7 cellular contexts compared by ENCODE assay signal in the genomic region with DNA sequence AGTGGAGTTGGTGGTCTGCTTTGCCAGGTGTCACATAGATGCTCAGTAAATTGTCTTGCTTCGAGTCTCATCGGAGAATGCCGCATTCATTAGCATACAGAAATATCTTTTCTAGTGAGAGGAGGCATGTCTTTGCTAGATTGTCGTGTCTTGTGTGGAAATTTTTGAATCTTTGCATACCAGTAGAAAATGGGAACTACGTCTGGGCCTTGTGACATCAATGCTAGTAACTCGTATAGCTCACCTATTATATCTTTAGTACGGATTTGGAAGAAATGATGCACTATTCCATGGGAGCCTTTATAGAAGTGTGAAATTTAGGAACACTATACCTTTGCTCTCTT. TPM values are rescaled to one million over a fixed set of nuclear protein-coding genes. Genes with fewer than 3 reads are reported as not detected.
A peak's percentile ranks its signal among the peaks of the same experiment; 100 is the strongest.
DNase-seq lines count a peak whose midpoint lies in the region; ATAC-seq and TF ChIP-seq lines count a peak whose summit lies in the region.

No MANE protein-coding gene starts in this region.

- H3K9me3 ChIP-seq in naive thymus-derived CD4-positive, alpha-beta T cell (ENCODE audit: control insufficient read depth in 2 of 3, low read length in 3 of 3) = no peaks in the 10 kb centered on the region

- H3K4me3 ChIP-seq in coronary artery = peak overlapping the region; percentile 92
- H3K4me3 ChIP-seq in naive thymus-derived CD4-positive, alpha-beta T cell (ENCODE audit: low read length) = peak overlapping the region; percentile 81

- CTCF ChIA-PET in naive thymus-derived CD4-positive, alpha-beta T cell (lab: Charles Lee) = no interaction called here

- POLR2A ChIA-PET in naive thymus-derived CD4-positive, alpha-beta T cell (lab: Charles Lee) = interaction anchor here (4.3 kb wide), 1 partner anchor 62 kb away, joined by 16 read pairs; no protein-coding TSS in a partner anchor

- H3K9me3 Mint-ChIP-seq in HFFc6 = no peaks in the 10 kb centered on the region
- peaks cover 0 to 3% (median 0%) of the 10 kb centered on the region in 11 donors for H3K9me3 Mint-ChIP-seq in naive thymus-derived CD4-positive, alpha-beta T cell

- peak overlapping the region; percentile 89 for H3K27ac Mint-ChIP-seq in HFFc6
- peak overlapping the region; percentile 88 to 97 (median 94) for H3K27ac Mint-ChIP-seq in naive thymus-derived CD4-positive, alpha-beta T cell

- peak overlapping the region; percentile 82 to 91 for H3K27ac ChIP-seq in coronary artery
- H3K27ac ChIP-seq in naive thymus-derived CD4-positive, alpha-beta T cell (ENCODE audit: low read depth, low read length) = peak overlapping the region; percentile 90

- peak; percentile 24 for ATAC-seq in GM18519 (IDR thresholded peaks at IDR 0.05; ENCODE audit: low FRiP score, unreplicated experiment)
- no peak for ATAC-seq in naive thymus-derived CD4-positive, alpha-beta T cell

- TF ChIP-seq CTCF in HFFc6 (IDR thresholded peaks at IDR 0.05) = no peak
- no peak for TF ChIP-seq CTCF in coronary artery (IDR thresholded peaks at IDR 0.05)

- peaks cover 17 to 19% of the 10 kb centered on the region in 2 donors for H3K4me1 ChIP-seq in naive thymus-derived CD4-positive, alpha-beta T cell (ENCODE audit: control insufficient read depth in 2 of 2, insufficient read depth in 2 of 2, low read length in 2 of 2)

- peaks cover 21% of the 10 kb centered on the region for H3K36me3 Mint-ChIP-seq in HFFc6 (ENCODE audit: low read depth)
- H3K36me3 Mint-ChIP-seq in naive thymus-derived CD4-positive, alpha-beta T cell = peaks cover 0 to 23% (median 12%) of the 10 kb centered on the region in 5 donors

- peak overlapping the region; percentile 93 for H3K4me3 Mint-ChIP-seq in HFFc6
- peak overlapping the region; percentile 83 to 99 (median 92) for H3K4me3 Mint-ChIP-seq in naive thymus-derived CD4-positive, alpha-beta T cell

- H3K27me3 Mint-ChIP-seq in HFFc6 (ENCODE audit: insufficient read depth) = no peaks in the 10 kb centered on the region; the same call in 1 of the 2 replicates
- H3K27me3 Mint-ChIP-seq in naive thymus-derived CD4-positive, alpha-beta T cell = peaks cover 0 to 3% (median 0%) of the 10 kb centered on the region in 5 donors

- peaks cover 0 to 37% (median 0%) of the 10 kb centered on the region in 3 experiments for H3K36me3 ChIP-seq in naive thymus-derived CD4-positive, alpha-beta T cell (ENCODE audit: control insufficient read depth in 2 of 3, insufficient read depth in 3 of 3, low read length in 3 of 3)

- H3K27me3 ChIP-seq in naive thymus-derived CD4-positive, alpha-beta T cell (ENCODE audit: control insufficient read depth in 2 of 2, insufficient read depth in 2 of 2, low read length in 2 of 2) = no peaks in the 10 kb centered on the region

- no peak for DNase-seq in HFFc6
- peak; percentile 16 for DNase-seq in NOMO-1 treated with dmso at 0.1 percent for 144 hours (lab: John Stamatoyannopoulos, UW; ENCODE audit: unreplicated experiment)
- no peak for DNase-seq in coronary artery (ENCODE audit: low spot score)
- no peak for DNase-seq in naive thymus-derived CD4-positive, alpha-beta T cell
- no peak for DNase-seq in GM03348 (ENCODE audit: low spot score)
- DNase-seq in NCI-H82 (lab: John Stamatoyannopoulos, UW) = no peak

- H3K4me1 Mint-ChIP-seq in HFFc6 (ENCODE audit: low read depth) = peaks cover 42% of the 10 kb centered on the region
- peaks cover 22 to 55% (median 45%) of the 10 kb centered on the region in 7 donors for H3K4me1 Mint-ChIP-seq in naive thymus-derived CD4-positive, alpha-beta T cell

- intact Hi-C loops in naive thymus-derived CD4-positive, alpha-beta T cell (cut with micrococcal nuclease) = loop anchor here (5.0 kb wide), 2 partner anchors 731 to 824 kb away; a partner anchor contains a TSS

RNA-seq across cellular contexts. Expression of a gene that starts 0.8 kb away (rescaled TPM):
- total RNA-seq in HFFc6 (2021; fragmentation: NEBNext Ultra II Directional; extraction: Animal tissue kit (Norgen Biotek cat#: 25700)) = 100 to 1,000 TPM in 4 of 6 experiments, 10 to 100 TPM in 2; 97.6 to 121 (median 105) TPM
- 10 to 100 TPM; 47.1 to 69.9 (median 66.6) TPM for total RNA-seq in naive thymus-derived CD4-positive, alpha-beta T cell
- 10 to 100 TPM; 36.7 to 60.7 TPM for polyA plus RNA-seq in naive thymus-derived CD4-positive, alpha-beta T cell
